1 cellular context compared by ENCODE assay signal in genomic region chr11:128232588-128232987, GRCh38.
TF ChIP-seq lines count a peak whose summit lies in the region.

No MANE protein-coding gene starts in this region.

TF ChIP-seq in GM12878, 131 proteins besides CTCF, POLR2A, EP300 and RAD21 (continued from another document):
- TF ChIP-seq ZNF207 (IDR thresholded peaks at IDR 0.05; ENCODE audit: borderline replicate concordance) (no peak), STAT1 (conservative IDR thresholded peaks at IDR 0.05) (no peak), ZZZ3 (IDR thresholded peaks at IDR 0.05; ENCODE audit: control insufficient read depth, insufficient read length, low read depth) (no peak), JUNB (IDR thresholded peaks at IDR 0.05) (no peak)
- TF ChIP-seq, protein P1, sequence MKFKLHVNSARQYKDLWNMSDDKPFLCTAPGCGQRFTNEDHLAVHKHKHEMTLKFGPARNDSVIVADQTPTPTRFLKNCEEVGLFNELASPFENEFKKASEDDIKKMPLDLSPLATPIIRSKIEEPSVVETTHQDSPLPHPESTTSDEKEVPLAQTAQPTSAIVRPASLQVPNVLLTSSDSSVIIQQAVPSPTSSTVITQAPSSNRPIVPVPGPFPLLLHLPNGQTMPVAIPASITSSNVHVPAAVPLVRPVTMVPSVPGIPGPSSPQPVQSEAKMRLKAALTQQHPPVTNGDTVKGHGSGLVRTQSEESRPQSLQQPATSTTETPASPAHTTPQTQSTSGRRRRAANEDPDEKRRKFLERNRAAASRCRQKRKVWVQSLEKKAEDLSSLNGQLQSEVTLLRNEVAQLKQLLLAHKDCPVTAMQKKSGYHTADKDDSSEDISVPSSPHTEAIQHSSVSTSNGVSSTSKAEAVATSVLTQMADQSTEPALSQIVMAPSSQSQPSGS (IDR thresholded peaks at IDR 0.05; ENCODE audit: low read length) = no peak
- TF ChIP-seq, protein P2, sequence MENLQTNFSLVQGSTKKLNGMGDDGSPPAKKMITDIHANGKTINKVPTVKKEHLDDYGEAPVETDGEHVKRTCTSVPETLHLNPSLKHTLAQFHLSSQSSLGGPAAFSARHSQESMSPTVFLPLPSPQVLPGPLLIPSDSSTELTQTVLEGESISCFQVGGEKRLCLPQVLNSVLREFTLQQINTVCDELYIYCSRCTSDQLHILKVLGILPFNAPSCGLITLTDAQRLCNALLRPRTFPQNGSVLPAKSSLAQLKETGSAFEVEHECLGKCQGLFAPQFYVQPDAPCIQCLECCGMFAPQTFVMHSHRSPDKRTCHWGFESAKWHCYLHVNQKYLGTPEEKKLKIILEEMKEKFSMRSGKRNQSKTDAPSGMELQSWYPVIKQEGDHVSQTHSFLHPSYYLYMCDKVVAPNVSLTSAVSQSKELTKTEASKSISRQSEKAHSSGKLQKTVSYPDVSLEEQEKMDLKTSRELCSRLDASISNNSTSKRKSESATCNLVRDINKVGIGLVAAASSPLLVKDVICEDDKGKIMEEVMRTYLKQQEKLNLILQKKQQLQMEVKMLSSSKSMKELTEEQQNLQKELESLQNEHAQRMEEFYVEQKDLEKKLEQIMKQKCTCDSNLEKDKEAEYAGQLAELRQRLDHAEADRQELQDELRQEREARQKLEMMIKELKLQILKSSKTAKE (IDR thresholded peaks at IDR 0.05; ENCODE audit: low read depth, poor library complexity, severe bottlenecking) = no peak
